In genomic region chr20:39019805-39020325, GRCh38 we compare ENCODE assay signal across 11 cellular contexts. TPM values are rescaled to one million over a fixed set of nuclear protein-coding genes. Genes with fewer than 3 reads are reported as not detected.
A peak's percentile ranks its signal among the peaks of the same experiment; 100 is the strongest.
DNase-seq lines count a peak whose midpoint lies in the region; ATAC-seq and TF ChIP-seq lines count a peak whose summit lies in the region.
"Had no signal": no experiment of that assay in that cellular context is flagged by ENCODE, and none has a peak within 500 bp of the region (broad histone marks: within the 10 kb centered on the region; RNA-seq: fewer than 3 reads in every experiment).

No MANE protein-coding gene starts in this region.

- POLR2A ChIA-PET in PC-3 (lab: Charles Lee; ENCODE audit: unreplicated experiment) = interaction anchor here (0.6 kb wide), 1 partner anchor 91 kb away, joined by 14 read pairs; no protein-coding TSS in a partner anchor

- peaks cover 40% of the 10 kb centered on the region for H3K36me3 ChIP-seq in PC-3 (ENCODE audit: low read depth, low read length)

- no peaks in the 10 kb centered on the region for H3K27me3 Mint-ChIP-seq in natural killer cell treated with Interleukin-12 subunit alpha and Interleukin-12 subunit beta and Interleukin-15 and Interleukin-18, amount 100 ng/mL, for 72 hours
- H3K27me3 Mint-ChIP-seq in natural killer cell (ENCODE audit: low read depth in 2 of 2) = no peaks in the 10 kb centered on the region
- H3K27me3 Mint-ChIP-seq in stimulated activated naive B cell treated with anti-CD40 and anti-IgM and Interleukin-4, amounts not matched to agents 10 μg/mL and 1 μg/mL and 100 μg/mL, for 72 hours = no peaks in the 10 kb centered on the region
- H3K27me3 Mint-ChIP-seq: naive B cell had no signal

- no peak overlapping the region for H2AFZ ChIP-seq in PC-3 (ENCODE audit: low read length)

- peaks cover 3 to 25% of the 10 kb centered on the region in 2 donors for H3K4me1 Mint-ChIP-seq in natural killer cell treated with Interleukin-12 subunit alpha and Interleukin-12 subunit beta and Interleukin-15 and Interleukin-18, amount 100 ng/mL, for 72 hours (ENCODE audit: low read depth in 2 of 2)
- H3K4me1 Mint-ChIP-seq in natural killer cell = no peaks in the 10 kb centered on the region
- H3K4me1 Mint-ChIP-seq in stimulated activated naive B cell treated with anti-CD40 and anti-IgM and Interleukin-4, amounts not matched to agents 10 μg/mL and 1 μg/mL and 100 μg/mL, for 72 hours = peaks cover 8 to 10% of the 10 kb centered on the region in 2 donors
- H3K4me1 Mint-ChIP-seq: naive B cell had no signal

- H3K4me2 ChIP-seq in PC-3 (ENCODE audit: low read length) = no peak overlapping the region

- H3K9me3 Mint-ChIP-seq in natural killer cell treated with Interleukin-12 subunit alpha and Interleukin-12 subunit beta and Interleukin-15 and Interleukin-18, amount 100 ng/mL, for 72 hours = no peaks in the 10 kb centered on the region
- H3K9me3 Mint-ChIP-seq in natural killer cell = no peaks in the 10 kb centered on the region
- peaks cover 1 to 3% of the 10 kb centered on the region in 2 donors for H3K9me3 Mint-ChIP-seq in stimulated activated naive B cell treated with anti-CD40 and anti-IgM and Interleukin-4, amounts not matched to agents 10 μg/mL and 1 μg/mL and 100 μg/mL, for 72 hours

- H4K20me1 ChIP-seq in PC-3 (ENCODE audit: low read length) = no peaks in the 10 kb centered on the region

- intact Hi-C loops in natural killer cell (cut with micrococcal nuclease) (no loop called here), PC-3 (cut with micrococcal nuclease) (no loop called here)

- ATAC-seq in natural killer cell treated with Interleukin-12 subunit alpha and Interleukin-12 subunit beta and Interleukin-15 and Interleukin-18, amount 100 ng/mL, for 72 hours = peak in 1 of 2 donors; percentile 62
- ATAC-seq in natural killer cell (no peak), HG02763 (IDR thresholded peaks at IDR 0.05; ENCODE audit: unreplicated experiment) (peak; percentile 77), PC-3 (no peak)
- ATAC-seq in stimulated activated naive B cell treated with anti-CD40 and anti-IgM and Interleukin-4, amounts not matched to agents 10 μg/mL and 1 μg/mL and 100 μg/mL, for 72 hours (replicated peaks) = peak; percentile 96 to 98

- H3K4me1 ChIP-seq in PC-3 (ENCODE audit: insufficient read depth, low read length) = no peaks in the 10 kb centered on the region

- peaks cover 41% of the 10 kb centered on the region for H3K36me3 Mint-ChIP-seq in natural killer cell treated with Interleukin-12 subunit alpha and Interleukin-12 subunit beta and Interleukin-15 and Interleukin-18, amount 100 ng/mL, for 72 hours
- H3K36me3 Mint-ChIP-seq in natural killer cell = peaks cover 9% of the 10 kb centered on the region
- peaks cover 71 to 75% of the 10 kb centered on the region in 2 donors for H3K36me3 Mint-ChIP-seq in stimulated activated naive B cell treated with anti-CD40 and anti-IgM and Interleukin-4, amounts not matched to agents 10 μg/mL and 1 μg/mL and 100 μg/mL, for 72 hours

- H3K4me3 Mint-ChIP-seq in natural killer cell treated with Interleukin-12 subunit alpha and Interleukin-12 subunit beta and Interleukin-15 and Interleukin-18, amount 100 ng/mL, for 72 hours = peak overlapping the region; percentile 38
- no peak overlapping the region for H3K4me3 Mint-ChIP-seq in natural killer cell
- H3K4me3 Mint-ChIP-seq in stimulated activated naive B cell treated with anti-CD40 and anti-IgM and Interleukin-4, amounts not matched to agents 10 μg/mL and 1 μg/mL and 100 μg/mL, for 72 hours = peak overlapping the region in 1 of 2 donors; percentile 7
- H3K4me3 Mint-ChIP-seq: naive B cell had no signal

- H3K27ac ChIP-seq in PC-3 (ENCODE audit: low read length) = no peak overlapping the region
- H3K27ac ChIP-seq: C4-2B had no signal

- no peaks in the 10 kb centered on the region for H3F3A ChIP-seq in PC-3 (ENCODE audit: low read length, unreplicated experiment)

- H3K27me3 ChIP-seq in PC-3 (ENCODE audit: low read length) = no peaks in the 10 kb centered on the region
- H3K27me3 ChIP-seq: esophagus squamous epithelium had no signal

- H3K9me2 ChIP-seq in PC-3 (replicated peaks; ENCODE audit: low read length) = no peaks in the 10 kb centered on the region

- no peaks in the 10 kb centered on the region for H3K9me3 ChIP-seq in PC-3 (ENCODE audit: low read length)
- H3K9me3 ChIP-seq: esophagus squamous epithelium had no signal

- H3K27ac Mint-ChIP-seq in natural killer cell treated with Interleukin-12 subunit alpha and Interleukin-12 subunit beta and Interleukin-15 and Interleukin-18, amount 100 ng/mL, for 72 hours = peak overlapping the region in 1 of 2 donors; percentile 61
- H3K27ac Mint-ChIP-seq in natural killer cell = no peak overlapping the region
- H3K27ac Mint-ChIP-seq in stimulated activated naive B cell treated with anti-CD40 and anti-IgM and Interleukin-4, amounts not matched to agents 10 μg/mL and 1 μg/mL and 100 μg/mL, for 72 hours = peak overlapping the region; percentile 0

- BruUV-seq in PC-3 (replicated peaks; lab: Mats Ljungman, UMichigan) = no TSS peak

- no peak overlapping the region for H3K9ac ChIP-seq in PC-3 (ENCODE audit: low read length)

- H3K4me3 ChIP-seq in PC-3 (ENCODE audit: low read length) = no peak overlapping the region
- H3K4me3 ChIP-seq: esophagus squamous epithelium had no signal

- H3K79me2 ChIP-seq in PC-3 (ENCODE audit: low read length) = no peaks in the 10 kb centered on the region

- TF ChIP-seq CTCF in natural killer cell (IDR thresholded peaks at IDR 0.05) (no peak), PC-3 (conservative IDR thresholded peaks at IDR 0.05; ENCODE audit: low read depth, low read length) (no peak)

- DNase-seq in natural killer cell treated with Interleukin-12 subunit alpha and Interleukin-12 subunit beta and Interleukin-15 and Interleukin-18, amount 100 ng/mL, for 72 hours (ENCODE audit: low spot score) = no peak
- DNase-seq in natural killer cell (no peak), PC-3 (peak; percentile 25), Kasumi-1 (lab: John Stamatoyannopoulos, UW) (no peak), amygdala (lab: John Stamatoyannopoulos, UW) (no peak), activated gamma-delta T cell (lab: John Stamatoyannopoulos, UW) (no peak)
- peak; percentile 44 for DNase-seq in stimulated activated naive B cell treated with anti-CD40 and anti-IgM and Interleukin-4, amounts not matched to agents 10 μg/mL and 1 μg/mL and 100 μg/mL, for 72 hours
- DNase-seq: esophagus squamous epithelium, naive B cell had no signal

- CTCF ChIA-PET in PC-3 (lab: Charles Lee) = no interaction called here

RNA-seq across cellular contexts. Expression of gene DHX35, which starts 57.7 kb away (rescaled TPM):
- total RNA-seq in natural killer cell treated with Interleukin-12 subunit alpha and Interleukin-12 subunit beta and Interleukin-15 and Interleukin-18, amount 100 ng/mL, for 72 hours = 10 to 100 TPM in 1 of 2 donors, 1 to 10 TPM in 1; 9.9 to 17.2 TPM
- total RNA-seq in natural killer cell = 10 to 100 TPM in 2 of 3 donors, 1 to 10 TPM in 1; 8.8 to 11.4 (median 10.2) TPM
- 10.1 and 12.0 TPM in 2 replicates for total RNA-seq in PC-3 (2014; rRNA removed)

Comparison
In these comparisons a context has a peak if more than half of its experiments do, and no peak if none do; other contexts are left out.
1. ATAC-seq: peak in HG02763 (single experiment) and stimulated activated naive B cell treated with anti-CD40 and anti-IgM and Interleukin-4, amounts not matched to agents 10 μg/mL and 1 μg/mL and 100 μg/mL, for 72 hours (2 of 2); none in natural killer cell (0 of 3) and PC-3 (single experiment).
2. DNase-seq: peak in PC-3 (single experiment) and stimulated activated naive B cell treated with anti-CD40 and anti-IgM and Interleukin-4, amounts not matched to agents 10 μg/mL and 1 μg/mL and 100 μg/mL, for 72 hours (single experiment); none in natural killer cell treated with Interleukin-12 subunit alpha and Interleukin-12 subunit beta and Interleukin-15 and Interleukin-18, amount 100 ng/mL, for 72 hours (single experiment), natural killer cell (single experiment), Kasumi-1 (0 of 2), amygdala (0 of 56) and activated gamma-delta T cell (single experiment).